ENCODE assay signal across 23 cellular contexts in the genomic region with DNA sequence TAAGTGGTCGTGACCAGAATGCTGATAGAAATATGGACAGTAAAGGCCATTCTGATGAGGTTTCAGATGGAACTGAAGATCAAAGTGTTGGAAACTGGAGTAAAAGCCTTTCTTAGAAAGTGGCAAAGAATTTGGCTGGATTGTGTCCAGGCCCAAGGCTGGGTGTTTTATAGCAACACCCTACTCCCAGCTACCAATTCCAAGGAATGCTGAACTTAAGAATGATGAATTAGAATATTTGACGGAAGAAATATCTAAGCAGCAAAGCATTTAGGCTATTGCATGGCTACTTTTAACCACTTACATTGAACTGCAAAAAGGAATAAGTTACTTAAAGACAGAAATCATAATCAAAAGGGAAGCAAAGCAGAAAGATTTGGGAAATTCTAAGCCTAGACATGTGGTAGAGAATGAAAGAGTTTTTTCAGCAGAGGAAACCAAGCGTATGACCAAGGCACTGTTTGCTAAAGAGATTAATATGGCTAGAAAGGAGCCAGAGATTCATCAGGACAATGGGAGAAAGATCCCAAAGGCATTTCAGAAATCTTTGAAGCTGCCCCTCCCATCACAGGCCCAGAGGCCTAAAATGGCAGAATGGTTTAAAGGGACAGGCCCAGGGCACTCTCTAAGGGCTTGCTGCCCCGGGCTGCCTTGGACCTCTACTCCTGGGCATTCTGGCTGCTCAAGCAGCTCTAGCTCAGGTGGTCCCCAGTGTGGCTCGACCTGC.
"Had no signal": no experiment of that assay in that cellular context is flagged by ENCODE, and none has a peak within 500 bp of the region (broad histone marks: within the 10 kb centered on the region; RNA-seq: fewer than 3 reads in every experiment).

No MANE protein-coding gene starts in this region.

- H3K27ac ChIP-seq: psoas muscle, thyroid gland had no signal

- H3K9me3 ChIP-seq: psoas muscle, thyroid gland had no signal

- FAIRE-seq: bronchial epithelial cell, endothelial cell of umbilical vein, frontal cortex, kidney, small intestine had no signal

- H3K4me1 ChIP-seq: psoas muscle, thyroid gland had no signal

- H3K36me3 ChIP-seq: thyroid gland had no signal

- DNase-seq: activated CD4-positive, alpha-beta T cell treated with anti-CD3 and anti-CD28 coated beads for 48 hours; activated CD4-positive, CD25-positive, alpha-beta regulatory T cell; activated CD8-positive, alpha-beta T cell treated with anti-CD3 and anti-CD28 coated beads, Interleukin-2, amount 10 ng/mL, durations not matched to agents 7 days and 5 days; activated naive CD4-positive, alpha-beta T cell treated with anti-CD3 and anti-CD28 coated beads, Interleukin-2, amount 10 ng/mL, durations not matched to agents 7 days and 5 days; activated naive CD8-positive, alpha-beta T cell treated with anti-CD3 and anti-CD28 coated beads, Interleukin-2, amount 50 U/mL, for 24 hours; activated T-cell treated with anti-CD3 and anti-CD28 coated beads, Interleukin-2, amount 50 U/mL, for 24 hours; aorta; cerebellar nuclear complex; cortex of kidney; effector CD4-positive, alpha-beta T cell; kidney; psoas muscle; right cardiac atrium; small intestine; stimulated activated CD4-positive, alpha-beta T cell treated with anti-CD3 and anti-CD28 coated beads, Interleukin-4, amount 100 ng/mL, for 1 hour; T-cell; thyroid gland had no signal

- ATAC-seq: activated CD8-positive, alpha-beta T cell treated with anti-CD3 and anti-CD28 coated beads, Interleukin-2, amount 10 ng/mL, durations not matched to agents 7 days and 5 days; activated naive CD8-positive, alpha-beta T cell treated with anti-CD3 and anti-CD28 coated beads, Interleukin-2, amount 50 U/mL, for 24 hours; left lobe of liver; psoas muscle; right cardiac atrium; SK-N-SH treated with all-trans-retinoic acid at 6 μM for 48 hours; T-cell had no signal

- H3K27me3 ChIP-seq: thyroid gland had no signal

- H3K4me3 ChIP-seq: lung, psoas muscle, thyroid gland had no signal
